Comparison of ENCODE assay signal across 24 cellular contexts in the genomic region with DNA sequence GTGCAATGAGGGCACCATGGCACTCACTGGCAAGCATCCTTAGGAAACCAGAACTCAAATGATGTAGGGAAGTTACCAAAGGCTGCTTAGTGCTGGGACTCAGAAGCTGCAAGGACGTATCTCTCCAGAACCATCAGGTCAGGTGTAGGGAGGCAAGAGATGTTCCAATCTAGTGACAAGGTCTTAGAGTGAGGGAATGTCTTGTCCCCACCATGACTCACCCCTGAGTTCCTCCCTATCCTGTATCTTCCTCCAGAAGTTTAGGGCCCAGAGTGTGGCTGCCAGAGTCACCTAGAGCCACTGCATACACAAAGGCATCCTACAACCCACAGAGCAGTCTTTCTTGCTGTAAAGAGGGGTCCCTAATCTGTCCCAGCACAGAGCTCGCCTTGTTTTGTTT.
"Had no signal": no experiment of that assay in that cellular context is flagged by ENCODE, and none has a peak within 500 bp of the region (broad histone marks: within the 10 kb centered on the region; RNA-seq: fewer than 3 reads in every experiment).

No MANE protein-coding gene starts in this region.

- FAIRE-seq: keratinocyte had no signal

- H3K9ac ChIP-seq: parathyroid adenoma had no signal

- H3K9me3 Mint-ChIP-seq: activated B cell treated with CpG ODN at 0.5 μM for 24 hours; activated CD4-positive, alpha-beta T cell treated with anti-CD3 and anti-CD28 coated beads, Interleukin-2, amount 10 ng/mL, durations not matched to agents 7 days and 5 days; activated naive CD4-positive, alpha-beta T cell treated with anti-CD3 and anti-CD28 coated beads, Interleukin-2, amount 50 U/mL, for 24 hours; memory B cell; natural killer cell treated with Interleukin-12 subunit alpha and Interleukin-12 subunit beta and Interleukin-15 and Interleukin-18, amount 100 ng/mL, for 72 hours; stimulated activated effector memory CD8-positive, alpha-beta T cell treated with anti-CD3 and anti-CD28 coated beads, Interleukin-12 subunit alpha, Interleukin-12 subunit beta, amount 100 ng/mL, for 72 hours; stimulated activated naive CD8-positive, alpha-beta T cell treated with anti-CD3 and anti-CD28 coated beads, Interleukin-15, amount 100 ng/mL, for 72 hours; T-cell had no signal

- H3K27me3 ChIP-seq: gastroesophageal sphincter, neutrophil, right lobe of liver, suprapubic skin, tibial nerve had no signal

- H3K27ac ChIP-seq: epithelial cell of prostate, gastroesophageal sphincter, neutrophil, parathyroid adenoma, right lobe of liver, skin epidermis, suprapubic skin, tibial nerve had no signal

- H3K4me1 ChIP-seq: parathyroid adenoma, suprapubic skin had no signal

- H3K36me3 Mint-ChIP-seq: natural killer cell treated with Interleukin-12 subunit alpha and Interleukin-12 subunit beta and Interleukin-15 and Interleukin-18, amount 100 ng/mL, for 72 hours had no signal

- H3K27ac Mint-ChIP-seq: activated B cell treated with CpG ODN at 0.5 μM for 24 hours; activated CD4-positive, alpha-beta T cell treated with anti-CD3 and anti-CD28 coated beads, Interleukin-2, amount 10 ng/mL, durations not matched to agents 7 days and 5 days; activated naive CD4-positive, alpha-beta T cell treated with anti-CD3 and anti-CD28 coated beads, Interleukin-2, amount 50 U/mL, for 24 hours; endodermal cell; memory B cell; natural killer cell treated with Interleukin-12 subunit alpha and Interleukin-12 subunit beta and Interleukin-15 and Interleukin-18, amount 100 ng/mL, for 72 hours; stimulated activated effector memory CD8-positive, alpha-beta T cell treated with anti-CD3 and anti-CD28 coated beads, Interleukin-12 subunit alpha, Interleukin-12 subunit beta, amount 100 ng/mL, for 72 hours; T-cell had no signal

- DNase-seq: activated B cell treated with CpG ODN at 0.5 μM for 24 hours; activated CD4-positive, alpha-beta T cell treated with anti-CD3 and anti-CD28 coated beads, Interleukin-2, amount 10 ng/mL, durations not matched to agents 7 days and 5 days; activated gamma-delta T cell treated with Interleukin-2 at 50 U/mL for 16 hours; activated T-cell treated with anti-CD3 and anti-CD28 coated beads, Interleukin-2, amount 50 U/mL, for 1 hour; cortex of kidney; endodermal cell; left colon; right lobe of liver; stimulated activated CD4-positive, alpha-beta T cell treated with anti-CD3 and anti-CD28 coated beads, Interleukin-2, amount 100 ng/mL, for 24 hours; stimulated activated naive CD8-positive, alpha-beta T cell treated with anti-CD3 and anti-CD28 coated beads, Interleukin-15, amount 100 ng/mL, for 72 hours; T-cell; T-helper 9 cell had no signal

- H2AFZ ChIP-seq: parathyroid adenoma had no signal

- H3K27me3 Mint-ChIP-seq: activated B cell treated with CpG ODN at 0.5 μM for 24 hours; activated CD4-positive, alpha-beta T cell treated with anti-CD3 and anti-CD28 coated beads, Interleukin-2, amount 10 ng/mL, durations not matched to agents 7 days and 5 days; activated naive CD4-positive, alpha-beta T cell treated with anti-CD3 and anti-CD28 coated beads, Interleukin-2, amount 50 U/mL, for 24 hours; memory B cell; stimulated activated naive CD8-positive, alpha-beta T cell treated with anti-CD3 and anti-CD28 coated beads, Interleukin-15, amount 100 ng/mL, for 72 hours had no signal

- H3K4me3 Mint-ChIP-seq: activated B cell treated with CpG ODN at 0.5 μM for 24 hours; activated CD4-positive, alpha-beta T cell treated with anti-CD3 and anti-CD28 coated beads, Interleukin-2, amount 10 ng/mL, durations not matched to agents 7 days and 5 days; activated naive CD4-positive, alpha-beta T cell treated with anti-CD3 and anti-CD28 coated beads, Interleukin-2, amount 50 U/mL, for 24 hours; endodermal cell; memory B cell; natural killer cell treated with Interleukin-12 subunit alpha and Interleukin-12 subunit beta and Interleukin-15 and Interleukin-18, amount 100 ng/mL, for 72 hours; stimulated activated effector memory CD8-positive, alpha-beta T cell treated with anti-CD3 and anti-CD28 coated beads, Interleukin-12 subunit alpha, Interleukin-12 subunit beta, amount 100 ng/mL, for 72 hours; stimulated activated naive CD8-positive, alpha-beta T cell treated with anti-CD3 and anti-CD28 coated beads, Interleukin-15, amount 100 ng/mL, for 72 hours; T-cell had no signal

- H3K4me3 ChIP-seq: gastroesophageal sphincter, right lobe of liver, skin epidermis, suprapubic skin, tibial nerve had no signal

- H3K9me3 ChIP-seq: gastroesophageal sphincter, neutrophil, right lobe of liver, suprapubic skin, tibial nerve had no signal
